Comparison of ENCODE assay signal across 11 cellular contexts in the genomic region with DNA sequence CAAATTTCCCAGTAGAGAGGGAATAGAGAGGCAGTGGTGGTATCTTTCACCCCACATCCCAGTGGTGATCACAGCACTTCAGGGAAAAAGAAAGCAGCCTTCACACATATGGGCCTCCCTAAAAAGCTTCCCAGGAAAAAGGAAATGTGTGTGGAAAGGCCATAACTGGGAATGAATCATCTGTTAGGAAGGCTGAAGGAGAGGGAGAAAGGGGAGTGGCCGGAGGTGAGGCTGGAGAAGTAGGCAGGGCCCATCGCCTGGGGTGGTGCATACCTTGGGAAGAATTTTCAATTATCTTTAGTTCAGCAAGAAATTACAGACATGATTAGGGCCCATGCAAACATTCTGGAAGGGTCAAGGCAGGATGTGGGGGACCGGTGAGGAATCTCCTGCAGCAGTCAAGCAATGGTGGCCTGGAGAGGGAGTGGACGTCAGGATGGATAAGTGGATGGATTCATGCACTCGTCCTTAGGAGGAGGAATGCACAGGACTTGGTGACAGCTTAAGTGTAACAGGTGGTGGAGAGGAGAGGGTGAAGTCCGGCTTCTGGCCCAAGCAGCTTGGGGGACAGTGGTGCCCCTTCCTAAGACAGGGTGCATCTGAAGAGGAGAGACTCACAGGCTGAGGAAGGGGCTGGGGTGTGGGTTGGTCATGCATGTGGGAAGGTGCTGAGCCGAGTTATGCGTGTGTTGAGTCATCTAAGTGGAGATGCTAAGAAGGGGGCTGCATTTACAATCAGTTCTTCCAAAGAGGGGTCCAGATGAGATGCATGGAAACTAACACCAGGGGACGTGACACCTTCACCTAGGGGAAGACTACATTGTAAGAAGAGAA. TPM values are rescaled to one million over a fixed set of nuclear protein-coding genes. Genes with fewer than 3 reads are reported as not detected.
DNase-seq lines count a peak whose midpoint lies in the region; ATAC-seq and TF ChIP-seq lines count a peak whose summit lies in the region.
"Had no signal": no experiment of that assay in that cellular context is flagged by ENCODE, and none has a peak within 500 bp of the region (broad histone marks: within the 10 kb centered on the region; RNA-seq: fewer than 3 reads in every experiment).

No MANE protein-coding gene starts in this region.

- H3K4me1 ChIP-seq in PC-9 (replicated peaks; ENCODE audit: insufficient read depth) (peaks cover 61% of the 10 kb centered on the region), neural progenitor cell (no peaks in the 10 kb centered on the region)

- no peaks in the 10 kb centered on the region for H3K36me3 Mint-ChIP-seq in neural progenitor cell

- peak overlapping the region; percentile 44 for H3K27ac Mint-ChIP-seq in neural progenitor cell

- no peak overlapping the region for H3K9ac ChIP-seq in neural progenitor cell

- BruUV-seq in PC-9 (replicated peaks; lab: Mats Ljungman, UMichigan), result no TSS peak

- H2AFZ ChIP-seq in PC-9, result no peak overlapping the region
- no peak overlapping the region for H2AFZ ChIP-seq in neural progenitor cell (replicated peaks)

- H3K4me3 ChIP-seq in PC-9, result peak overlapping the region; percentile 52
- H3K4me3 ChIP-seq in epithelial cell of esophagus (ENCODE audit: low read length), result no peak overlapping the region
- H3K4me3 ChIP-seq in neural progenitor cell, result no peak overlapping the region

- H3F3A ChIP-seq in PC-9 (ENCODE audit: insufficient read depth, low read depth) (peaks cover 34% of the 10 kb centered on the region), neural progenitor cell (ENCODE audit: low read depth) (no peaks in the 10 kb centered on the region)

- POLR2A ChIA-PET in PC-9 (lab: Charles Lee; ENCODE audit: unreplicated experiment), result interaction anchor here (0.5 to 1.0 kb wide), 4 partner anchors 10 to 386 kb away, joined by 3 to 7 read pairs (median 4); no protein-coding TSS in a partner anchor
- POLR2A ChIA-PET in GM10248 (lab: Yijun Ruan, JAX), result no interaction called here

- TF ChIP-seq CTCF in PC-9 (conservative IDR thresholded peaks at IDR 0.05) (no peak), epithelial cell of esophagus (IDR thresholded peaks at IDR 0.05; ENCODE audit: insufficient read depth, low read depth, low read length, missing control alignments) (no peak), neural progenitor cell (IDR thresholded peaks at IDR 0.05) (no peak), GM10248 (IDR thresholded peaks at IDR 0.05; ENCODE audit: control extremely low read depth, extremely low read depth, low read depth, missing control alignments) (no peak)

- H4K20me1 ChIP-seq in PC-9 (ENCODE audit: insufficient read depth), result no peaks in the 10 kb centered on the region
- no peaks in the 10 kb centered on the region for H4K20me1 ChIP-seq in neural progenitor cell (ENCODE audit: low read depth)

- H3K27ac ChIP-seq in PC-9, result peak overlapping the region; percentile 95
- H3K27ac ChIP-seq in neural progenitor cell, result no peak overlapping the region

- H3K9me3 Mint-ChIP-seq in neural progenitor cell, result no peaks in the 10 kb centered on the region
- H3K9me3 Mint-ChIP-seq: activated T-cell treated with anti-CD3 and anti-CD28 coated beads, Interleukin-2, amount 50 U/mL, for 4 hours had no signal

- H3K4me2 ChIP-seq in PC-9, result peak overlapping the region; percentile 84
- H3K4me2 ChIP-seq in neural progenitor cell, result no peak overlapping the region

- no peaks in the 10 kb centered on the region for H3K9me3 ChIP-seq in PC-9 (ENCODE audit: insufficient read depth, low read depth)
- no peaks in the 10 kb centered on the region for H3K9me3 ChIP-seq in neural progenitor cell (ENCODE audit: low read depth)

- H3K27me3 Mint-ChIP-seq in neural progenitor cell (ENCODE audit: insufficient read depth, low read depth), result peaks cover 2% of the 10 kb centered on the region

- peaks cover 25% of the 10 kb centered on the region for H3K4me1 Mint-ChIP-seq in neural progenitor cell

- no peak for ATAC-seq in HG02759 (IDR thresholded peaks at IDR 0.05; ENCODE audit: unreplicated experiment)
- ATAC-seq: activated T-cell treated with anti-CD3 and anti-CD28 coated beads, Interleukin-2, amount 50 U/mL, for 4 hours; Right ventricle myocardium inferior had no signal

- peaks cover 77% of the 10 kb centered on the region for H3K79me2 ChIP-seq in PC-9 (ENCODE audit: low read depth)
- no peaks in the 10 kb centered on the region for H3K79me2 ChIP-seq in neural progenitor cell (ENCODE audit: low read depth)

- H3K27me3 ChIP-seq in PC-9 (ENCODE audit: insufficient read depth, low read depth), result no peaks in the 10 kb centered on the region
- H3K27me3 ChIP-seq in neural progenitor cell, result no peaks in the 10 kb centered on the region

- no peak overlapping the region for H3K4me3 Mint-ChIP-seq in neural progenitor cell
- H3K4me3 Mint-ChIP-seq: activated T-cell treated with anti-CD3 and anti-CD28 coated beads, Interleukin-2, amount 50 U/mL, for 4 hours had no signal

- intact Hi-C loops in PC-9 (cut with micrococcal nuclease; ENCODE audit: unreplicated experiment), result loop anchor here (1.0 to 10.0 kb wide), 5 partner anchors 39 to 384 kb away; no protein-coding TSS in a partner anchor

- peak; percentile 91 for DNase-seq in EL
- peak; percentile 79 to 88 for DNase-seq in PC-9
- peak; percentile 89 for DNase-seq in epithelial cell of esophagus (ENCODE audit: low read depth)
- no peak for DNase-seq in neural progenitor cell (ENCODE audit: low spot score)
- DNase-seq in NCI-H2196 treated with DMSO at 0.1 percent for 48 hours (lab: John Stamatoyannopoulos, UW; ENCODE audit: unreplicated experiment), result no peak
- DNase-seq in NCI-H345 treated with DMSO at 0.1 percent for 48 hours (lab: John Stamatoyannopoulos, UW; ENCODE audit: unreplicated experiment), result no peak
- no peak for DNase-seq in GM10248 (ENCODE audit: extremely low spot score)
- DNase-seq: activated T-cell treated with anti-CD3 and anti-CD28 coated beads, Interleukin-2, amount 50 U/mL, for 4 hours; NCI-H187 had no signal

- no peaks in the 10 kb centered on the region for H3K9me2 ChIP-seq in PC-9 (ENCODE audit: insufficient read depth)

- no peaks in the 10 kb centered on the region for H3K36me3 ChIP-seq in PC-9 (ENCODE audit: low read depth)
- no peaks in the 10 kb centered on the region for H3K36me3 ChIP-seq in neural progenitor cell

- CTCF ChIA-PET in PC-9 (lab: Charles Lee), result no interaction called here
- CTCF ChIA-PET in GM10248 (lab: Yijun Ruan, JAX), result interaction anchor here (1.5 to 1.6 kb wide), 2 partner anchors 31 to 36 kb away, joined by 3 to 4 read pairs; no protein-coding TSS in a partner anchor

RNA-seq across cellular contexts. Expression of gene HIVEP3, which starts 17.9 kb away (rescaled TPM):
- total RNA-seq in PC-9 (2021) (8.1 and 11.0 TPM in 2 replicates), neural progenitor cell (ENCODE audit: low replicate concordance) (0.37 and 1.1 TPM in 2 replicates)

Comparison
In these comparisons a context has a peak if more than half of its experiments do, and no peak if none do; other contexts are left out.
1. DNase-seq: peak in EL (single experiment), PC-9 (2 of 2) and epithelial cell of esophagus (single experiment); none in neural progenitor cell (single experiment), NCI-H2196 treated with DMSO at 0.1 percent for 48 hours (single experiment), NCI-H345 treated with DMSO at 0.1 percent for 48 hours (single experiment) and GM10248 (single experiment).